ENCODE assay signal across 22 cellular contexts in the genomic region with DNA sequence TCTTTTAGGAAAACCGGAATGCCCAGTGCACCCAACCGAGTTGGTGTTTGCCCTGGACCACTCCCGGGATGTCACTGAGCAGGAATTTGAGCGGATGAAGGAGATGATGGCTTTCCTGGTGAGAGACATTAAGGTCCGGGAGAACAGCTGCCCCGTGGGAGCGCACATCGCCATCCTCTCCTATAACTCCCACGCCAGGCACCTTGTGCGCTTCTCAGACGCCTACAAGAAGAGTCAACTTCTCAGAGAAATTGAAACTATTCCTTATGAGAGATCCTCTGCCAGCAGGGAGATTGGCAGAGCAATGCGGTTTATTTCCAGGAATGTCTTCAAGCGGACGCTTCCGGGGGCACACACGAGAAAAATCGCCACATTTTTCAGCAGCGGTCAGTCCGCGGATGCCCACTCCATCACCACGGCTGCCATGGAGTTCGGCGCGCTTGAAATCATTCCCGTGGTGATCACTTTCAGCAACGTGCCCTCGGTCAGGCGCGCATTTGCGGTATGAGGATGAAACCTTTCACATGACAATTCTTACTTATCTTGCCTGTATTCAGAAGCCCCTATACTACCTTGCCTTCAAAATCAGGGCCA.
"Had no signal": no experiment of that assay in that cellular context is flagged by ENCODE, and none has a peak within 500 bp of the region (broad histone marks: within the 10 kb centered on the region; RNA-seq: fewer than 3 reads in every experiment).

No MANE protein-coding gene starts in this region.

- H3K36me3 ChIP-seq: neural progenitor cell, pancreas, prostate gland, right lobe of liver, sigmoid colon, stomach, thoracic aorta, thyroid gland, tibial nerve, upper lobe of right lung, uterus had no signal

- H3K4me2 ChIP-seq: neural progenitor cell had no signal

- H3K9me3 ChIP-seq: pancreas, prostate gland, right lobe of liver, sigmoid colon, stomach, thoracic aorta, thyroid gland, tibial nerve, upper lobe of right lung, uterus had no signal

- H3K4me3 ChIP-seq: neural progenitor cell, pancreas, prostate gland, right lobe of liver, sigmoid colon, stomach, thoracic aorta, thyroid gland, tibial nerve, upper lobe of right lung, uterus had no signal

- H3K9ac ChIP-seq: neural progenitor cell had no signal

- H3K27me3 ChIP-seq: neural progenitor cell, pancreas, right lobe of liver, sigmoid colon, stomach, thyroid gland, tibial nerve, upper lobe of right lung, uterus had no signal

- H3K4me1 ChIP-seq: neural progenitor cell, pancreas, prostate gland, right lobe of liver, sigmoid colon, stomach, tibial nerve, upper lobe of right lung, uterus had no signal

- H3K27ac ChIP-seq: neural progenitor cell, pancreas, prostate gland, right lobe of liver, sigmoid colon, stomach, thoracic aorta, thyroid gland, tibial nerve, upper lobe of right lung, uterus had no signal

- H2AFZ ChIP-seq: neural progenitor cell had no signal

- DNase-seq: naive thymus-derived CD4-positive, alpha-beta T cell; natural killer cell; pancreas; retina; right cardiac atrium; right lobe of liver; sigmoid colon; small intestine; stimulated activated CD4-positive, alpha-beta T cell treated with anti-CD3 and anti-CD28 coated beads, Interleukin-15, amount 100 ng/mL, for 24 hours; stimulated activated CD4-positive, alpha-beta T cell treated with anti-CD3 and anti-CD28 coated beads, Interleukin-2, amount 100 ng/mL, for 24 hours; stimulated activated CD4-positive, alpha-beta T cell treated with anti-CD3 and anti-CD28 coated beads, Interleukin-2, amount 100 ng/mL, for 48 hours; stimulated activated CD4-positive, alpha-beta T cell treated with anti-CD3 and anti-CD28 coated beads, Interleukin-4, amount 100 ng/mL, for 24 hours; stimulated activated naive B cell treated with anti-CD40 and anti-IgM and Interleukin-4, amounts not matched to agents 10 μg/mL and 1 μg/mL and 100 μg/mL, for 72 hours; stimulated activated naive CD4-positive, alpha-beta T cell treated with Interleukin-2 at 50 U/mL for 16 hours; stomach; thyroid gland; upper lobe of right lung; uterus had no signal
